Comparison of ENCODE assay signal across 16 cellular contexts in genomic region chr9:108569624-108570023, GRCh38.
DNase-seq lines count a peak whose midpoint lies in the region; ATAC-seq and TF ChIP-seq lines count a peak whose summit lies in the region.
"Had no signal": no experiment of that assay in that cellular context is flagged by ENCODE, and none has a peak within 500 bp of the region (broad histone marks: within the 10 kb centered on the region; RNA-seq: fewer than 3 reads in every experiment).

No MANE protein-coding gene starts in this region.

- peak overlapping the region; percentile 2 for H3K18ac ChIP-seq in neuronal stem cell (ENCODE audit: low read length)

- no peak for TF ChIP-seq POLR2A in esophagus muscularis mucosa (IDR thresholded peaks at IDR 0.05; ENCODE audit: low read depth)

- H3K79me2 ChIP-seq in PC-3 (ENCODE audit: low read length), result no peaks in the 10 kb centered on the region

- ATAC-seq in PC-3, result no peak
- no peak for ATAC-seq in HG02763 (IDR thresholded peaks at IDR 0.05; ENCODE audit: unreplicated experiment)
- ATAC-seq in activated CD8-positive, alpha-beta T cell treated with anti-CD3 and anti-CD28 coated beads, Interleukin-2, amount 10 ng/mL, durations not matched to agents 7 days and 5 days, result no peak
- ATAC-seq: left cardiac atrium had no signal

- H3K4me1 ChIP-seq in PC-3 (ENCODE audit: insufficient read depth, low read length) (peaks cover 8% of the 10 kb centered on the region), neuronal stem cell (ENCODE audit: control insufficient read depth in 2 of 2, insufficient read depth in 1 of 2, low read depth in 1 of 2, low read length in 2 of 2) (peaks cover 0 to 2% of the 10 kb centered on the region in 2 donors), esophagus muscularis mucosa (peaks cover 0 to 6% (median 5%) of the 10 kb centered on the region in 4 donors)
- H3K4me1 ChIP-seq: neural progenitor cell had no signal

- H3K4me1 Mint-ChIP-seq in activated CD8-positive, alpha-beta T cell treated with anti-CD3 and anti-CD28 coated beads, Interleukin-2, amount 10 ng/mL, durations not matched to agents 7 days and 5 days (ENCODE audit: low read depth), result no peaks in the 10 kb centered on the region
- H3K4me1 Mint-ChIP-seq: CD8-positive, alpha-beta memory T cell; central memory CD8-positive, alpha-beta T cell; neural progenitor cell had no signal

- H3K79me1 ChIP-seq in neuronal stem cell (ENCODE audit: low read depth, low read length), result no peaks in the 10 kb centered on the region

- no peak overlapping the region for H2BK120ac ChIP-seq in neuronal stem cell (ENCODE audit: low read depth, low read length)

- no peak overlapping the region for H4K8ac ChIP-seq in neuronal stem cell (ENCODE audit: low read depth, low read length)

- no peaks in the 10 kb centered on the region for H3K9me3 Mint-ChIP-seq in activated CD8-positive, alpha-beta T cell treated with anti-CD3 and anti-CD28 coated beads, Interleukin-2, amount 10 ng/mL, durations not matched to agents 7 days and 5 days (ENCODE audit: insufficient read depth)
- H3K9me3 Mint-ChIP-seq: activated T-helper 1 cell treated with anti-CD3 and anti-CD28 coated beads, Interleukin-12 subunit alpha, Interleukin-12 subunit beta, Interleukin-2, Interleukin-4 antibody, amounts not matched to agents 30 ng/mL and 10 ng/mL and 1 ng/mL, durations not matched to agents 14 hours and 24 hours and 36 hours; central memory CD8-positive, alpha-beta T cell; neural progenitor cell; T-helper 1 cell treated with Interleukin-12 subunit alpha and Interleukin-12 subunit beta and Interleukin-4 antibody, amounts not matched to agents 30 μg/mL and 1 μg/mL, for 36 hours had no signal

- BruUV-seq in PC-3 (replicated peaks; lab: Mats Ljungman, UMichigan), result no TSS peak

- no peaks in the 10 kb centered on the region for H3K36me3 ChIP-seq in PC-3 (ENCODE audit: low read depth, low read length)
- H3K36me3 ChIP-seq in neuronal stem cell (replicated peaks in 1 of 2; ENCODE audit: control insufficient read depth in 2 of 2, insufficient read depth in 2 of 2, low read length in 2 of 2), result no peaks in the 10 kb centered on the region
- no peaks in the 10 kb centered on the region for H3K36me3 ChIP-seq in esophagus muscularis mucosa
- H3K36me3 ChIP-seq: neural progenitor cell had no signal

- no peaks in the 10 kb centered on the region for H3K36me3 Mint-ChIP-seq in activated CD8-positive, alpha-beta T cell treated with anti-CD3 and anti-CD28 coated beads, Interleukin-2, amount 10 ng/mL, durations not matched to agents 7 days and 5 days (ENCODE audit: low read depth)
- H3K36me3 Mint-ChIP-seq: CD8-positive, alpha-beta memory T cell; neural progenitor cell had no signal

- H2BK15ac ChIP-seq in neuronal stem cell (ENCODE audit: low read length), result no peak overlapping the region

- no peak overlapping the region for H3K4ac ChIP-seq in neuronal stem cell (ENCODE audit: low read length)

- peak; percentile 63 for DNase-seq in Daoy (ENCODE audit: low read depth)
- peak; percentile 46 for DNase-seq in PC-3
- DNase-seq in epithelial cell of prostate (ENCODE audit: low read depth, low spot score), result peak; percentile 78
- no peak for DNase-seq in neuronal stem cell (ENCODE audit: low spot score)
- DNase-seq in esophagus muscularis mucosa (ENCODE audit: extremely low spot score), result no peak
- no peak for DNase-seq in GM20000 (ENCODE audit: low spot score)
- no peak for DNase-seq in activated CD8-positive, alpha-beta T cell treated with anti-CD3 and anti-CD28 coated beads, Interleukin-2, amount 10 ng/mL, durations not matched to agents 7 days and 5 days
- DNase-seq: activated CD4-positive, alpha-beta T cell treated with anti-CD3 and anti-CD28 coated beads for 48 hours; CD8-positive, alpha-beta memory T cell; left cardiac atrium; NCI-H1694 treated with DMSO at 0.1 percent for 48 hours had no signal

- H3K23ac ChIP-seq in neuronal stem cell (ENCODE audit: low read depth, low read length, poor library complexity), result no peak overlapping the region

- no CpG with 5 or more reads among the region's 3 CpGs for WGBS in neuronal stem cell (ENCODE audit: extremely low coverage in 2 of 2, insufficient read length in 2 of 2, insufficient replicate concordance in 1 of 2), 2 donors
- 80% methylated on average over 3 of the region's 3 CpGs for WGBS in esophagus muscularis mucosa

- intact Hi-C loops in PC-3 (cut with micrococcal nuclease), result loop anchor here (5.0 to 10.0 kb wide), 6 partner anchors 105 to 1147 kb away; no protein-coding TSS in a partner anchor
- intact Hi-C loops in esophagus muscularis mucosa (cut with DNase I), result loop anchor here (5.0 to 10.0 kb wide), 3 partner anchors 125 to 1087 kb away; no protein-coding TSS in a partner anchor

- H3K4me3 ChIP-seq in PC-3 (ENCODE audit: low read length) (no peak overlapping the region), neuronal stem cell (ENCODE audit: low read length in 2 of 2) (no peak overlapping the region), esophagus muscularis mucosa (no peak overlapping the region)
- H3K4me3 ChIP-seq: neural progenitor cell had no signal

- H3K9me3 ChIP-seq in PC-3 (ENCODE audit: low read length) (no peaks in the 10 kb centered on the region), neuronal stem cell (replicated peaks in 1 of 2; ENCODE audit: control insufficient read depth in 2 of 2, insufficient read depth in 1 of 2, low read depth in 1 of 2, low read length in 2 of 2) (no peaks in the 10 kb centered on the region), esophagus muscularis mucosa (no peaks in the 10 kb centered on the region)

- no peak overlapping the region for H4K91ac ChIP-seq in neuronal stem cell (ENCODE audit: low read depth, low read length, poor library complexity)

- no peak overlapping the region for H2AK5ac ChIP-seq in neuronal stem cell (ENCODE audit: low read depth, low read length)

- H3K4me2 ChIP-seq in PC-3 (ENCODE audit: low read length) (no peak overlapping the region), neuronal stem cell (ENCODE audit: insufficient read depth, low read length, poor library complexity, severe bottlenecking) (no peak overlapping the region)
- H3K4me2 ChIP-seq: neural progenitor cell had no signal

- H3K27ac ChIP-seq in PC-3 (ENCODE audit: low read length) (no peak overlapping the region), epithelial cell of prostate (peak overlapping the region; percentile 52), neuronal stem cell (replicated peaks; ENCODE audit: low read length) (no peak overlapping the region), esophagus muscularis mucosa (replicated peaks in 1 of 4) (no peak overlapping the region)
- H3K27ac ChIP-seq: neural progenitor cell had no signal

- H3K14ac ChIP-seq in neuronal stem cell (ENCODE audit: low read length), result no peak overlapping the region

- no peak overlapping the region for H2BK5ac ChIP-seq in neuronal stem cell (ENCODE audit: low read length)

- H3K27me3 Mint-ChIP-seq in activated CD8-positive, alpha-beta T cell treated with anti-CD3 and anti-CD28 coated beads, Interleukin-2, amount 10 ng/mL, durations not matched to agents 7 days and 5 days (ENCODE audit: low read depth), result no peaks in the 10 kb centered on the region
- H3K27me3 Mint-ChIP-seq: CD8-positive, alpha-beta memory T cell had no signal

- TF ChIP-seq EP300 in esophagus muscularis mucosa (IDR thresholded peaks at IDR 0.05), result no peak

- H3K9ac ChIP-seq in PC-3 (ENCODE audit: low read length) (no peak overlapping the region), neuronal stem cell (ENCODE audit: low read depth, low read length, poor library complexity) (no peak overlapping the region)
- H3K9ac ChIP-seq: neural progenitor cell had no signal

- no peaks in the 10 kb centered on the region for H4K20me1 ChIP-seq in PC-3 (ENCODE audit: low read length)

- POLR2A ChIA-PET in PC-3 (lab: Charles Lee; ENCODE audit: unreplicated experiment), result no interaction called here
- POLR2A ChIA-PET in activated CD8-positive, alpha-beta T cell treated with anti-CD3 and anti-CD28 coated beads, Interleukin-2, amount 10 ng/mL, durations not matched to agents 7 days and 5 days (lab: Charles Lee), result no interaction called here

- no peaks in the 10 kb centered on the region for H3F3A ChIP-seq in PC-3 (ENCODE audit: low read length, unreplicated experiment)

- no peak overlapping the region for H2BK12ac ChIP-seq in neuronal stem cell (ENCODE audit: low read length)

- H3K27me3 ChIP-seq in PC-3 (ENCODE audit: low read length), result no peaks in the 10 kb centered on the region
- no peaks in the 10 kb centered on the region for H3K27me3 ChIP-seq in neuronal stem cell (ENCODE audit: control insufficient read depth in 3 of 3, insufficient read depth in 3 of 3, low read depth in 1 of 3, low read length in 3 of 3)
- no peaks in the 10 kb centered on the region for H3K27me3 ChIP-seq in esophagus muscularis mucosa
- H3K27me3 ChIP-seq: neural progenitor cell had no signal

- no peak overlapping the region for H3K4me3 Mint-ChIP-seq in activated CD8-positive, alpha-beta T cell treated with anti-CD3 and anti-CD28 coated beads, Interleukin-2, amount 10 ng/mL, durations not matched to agents 7 days and 5 days
- H3K4me3 Mint-ChIP-seq: activated T-helper 1 cell treated with anti-CD3 and anti-CD28 coated beads, Interleukin-12 subunit alpha, Interleukin-12 subunit beta, Interleukin-2, Interleukin-4 antibody, amounts not matched to agents 30 ng/mL and 10 ng/mL and 1 ng/mL, durations not matched to agents 14 hours and 24 hours and 36 hours; CD8-positive, alpha-beta memory T cell; central memory CD8-positive, alpha-beta T cell; neural progenitor cell; T-helper 1 cell treated with Interleukin-12 subunit alpha and Interleukin-12 subunit beta and Interleukin-4 antibody, amounts not matched to agents 30 μg/mL and 1 μg/mL, for 36 hours had no signal

- H2AFZ ChIP-seq in PC-3 (ENCODE audit: low read length), result no peak overlapping the region
- no peak overlapping the region for H2AFZ ChIP-seq in neuronal stem cell (ENCODE audit: low read length)
- H2AFZ ChIP-seq: neural progenitor cell had no signal

- TF ChIP-seq CTCF in PC-3 (conservative IDR thresholded peaks at IDR 0.05; ENCODE audit: low read depth, low read length) (no peak), esophagus muscularis mucosa (IDR thresholded peaks at IDR 0.05) (no peak), GM20000 (IDR thresholded peaks at IDR 0.05; ENCODE audit: extremely low read depth, missing control alignments) (no peak)

- CTCF ChIA-PET in PC-3 (lab: Charles Lee), result no interaction called here
- CTCF ChIA-PET in activated CD8-positive, alpha-beta T cell treated with anti-CD3 and anti-CD28 coated beads, Interleukin-2, amount 10 ng/mL, durations not matched to agents 7 days and 5 days (lab: Charles Lee), result no interaction called here

- no peaks in the 10 kb centered on the region for H3K9me2 ChIP-seq in PC-3 (replicated peaks; ENCODE audit: low read length)

- H3K27ac Mint-ChIP-seq in activated CD8-positive, alpha-beta T cell treated with anti-CD3 and anti-CD28 coated beads, Interleukin-2, amount 10 ng/mL, durations not matched to agents 7 days and 5 days, result no peak overlapping the region
- H3K27ac Mint-ChIP-seq: activated T-helper 1 cell treated with anti-CD3 and anti-CD28 coated beads, Interleukin-12 subunit alpha, Interleukin-12 subunit beta, Interleukin-2, Interleukin-4 antibody, amounts not matched to agents 30 ng/mL and 10 ng/mL and 1 ng/mL, durations not matched to agents 14 hours and 24 hours and 36 hours; CD8-positive, alpha-beta memory T cell; neural progenitor cell; T-helper 1 cell treated with Interleukin-12 subunit alpha and Interleukin-12 subunit beta and Interleukin-4 antibody, amounts not matched to agents 30 μg/mL and 1 μg/mL, for 36 hours had no signal

Comparison
In these comparisons a context has a peak if more than half of its experiments do, and no peak if none do; other contexts are left out.
1. DNase-seq: peak in Daoy (single experiment), PC-3 (single experiment) and epithelial cell of prostate (single experiment); none in neuronal stem cell (single experiment), esophagus muscularis mucosa (single experiment), GM20000 (single experiment) and activated CD8-positive, alpha-beta T cell treated with anti-CD3 and anti-CD28 coated beads, Interleukin-2, amount 10 ng/mL, durations not matched to agents 7 days and 5 days (single experiment).